In the genomic region with DNA sequence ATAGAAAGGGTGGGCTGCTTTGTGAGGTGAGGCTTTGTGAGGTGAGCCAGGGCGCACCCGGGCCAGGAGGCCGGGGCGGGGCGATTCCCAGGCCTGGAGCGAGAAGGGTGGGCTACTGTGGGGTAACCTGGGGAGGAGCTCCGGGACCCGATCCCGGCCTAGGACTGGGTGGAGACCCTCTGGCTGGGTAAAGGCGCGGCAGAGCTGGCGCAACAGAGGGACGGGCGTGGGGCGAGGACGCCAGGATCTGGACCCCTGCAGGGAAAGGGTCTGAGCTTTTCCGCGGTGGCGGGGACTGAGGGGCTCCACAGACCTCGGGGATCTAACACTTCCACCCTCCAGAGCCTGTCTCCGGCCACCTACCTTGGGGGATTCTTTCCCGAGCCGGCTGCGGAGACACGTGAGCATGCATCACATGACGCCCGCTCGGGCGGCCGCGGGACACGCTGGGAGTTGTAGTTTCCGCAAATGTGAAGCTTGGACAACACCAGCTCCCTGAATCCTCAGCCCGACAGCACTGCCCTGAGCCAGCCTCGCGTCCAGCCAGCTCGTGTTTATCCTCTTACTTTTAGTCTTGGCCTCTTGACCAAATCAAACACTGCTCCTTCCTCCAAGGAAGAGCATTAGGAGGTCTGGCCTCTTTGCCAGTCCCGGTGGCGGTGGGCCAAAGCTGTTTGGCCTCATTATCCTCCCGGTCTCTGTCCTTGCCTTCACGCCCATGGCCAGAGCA, we compare ENCODE assay signal across 8 cellular contexts. TPM values are rescaled to one million over a fixed set of nuclear protein-coding genes. Genes with fewer than 3 reads are reported as not detected.
A peak's percentile ranks its signal among the peaks of the same experiment; 100 is the strongest.
DNase-seq lines count a peak whose midpoint lies in the region; ATAC-seq and TF ChIP-seq lines count a peak whose summit lies in the region.

A gene with protein sequence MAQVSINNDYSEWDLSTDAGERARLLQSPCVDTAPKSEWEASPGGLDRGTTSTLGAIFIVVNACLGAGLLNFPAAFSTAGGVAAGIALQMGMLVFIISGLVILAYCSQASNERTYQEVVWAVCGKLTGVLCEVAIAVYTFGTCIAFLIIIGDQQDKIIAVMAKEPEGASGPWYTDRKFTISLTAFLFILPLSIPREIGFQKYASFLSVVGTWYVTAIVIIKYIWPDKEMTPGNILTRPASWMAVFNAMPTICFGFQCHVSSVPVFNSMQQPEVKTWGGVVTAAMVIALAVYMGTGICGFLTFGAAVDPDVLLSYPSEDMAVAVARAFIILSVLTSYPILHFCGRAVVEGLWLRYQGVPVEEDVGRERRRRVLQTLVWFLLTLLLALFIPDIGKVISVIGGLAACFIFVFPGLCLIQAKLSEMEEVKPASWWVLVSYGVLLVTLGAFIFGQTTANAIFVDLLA (minus strand): TSS at position 417 of the 730 bp plus-strand sequence. CDS start 4,644 bp downstream, outside the sequence.

- peak in 1 of 2 donors; percentile 31 for TF ChIP-seq RAD21 in liver (IDR thresholded peaks at IDR 0.05)

- H3K9ac ChIP-seq in liver (ENCODE audit: low read depth in 1 of 2, low read length in 2 of 2) = peak within 1 kb of the TSS; percentile 45 to 81

- ATAC-seq in GM18907 (IDR thresholded peaks at IDR 0.05; ENCODE audit: unreplicated experiment) = peak; percentile 99
- peak; percentile 98 for ATAC-seq in HG03139 (IDR thresholded peaks at IDR 0.05; ENCODE audit: unreplicated experiment)

- peak within 1 kb of the TSS; percentile 86 to 92 for H3K27ac ChIP-seq in liver (ENCODE audit: low read depth in 1 of 2, low read length in 2 of 2)

- H3K4me1 ChIP-seq in liver (ENCODE audit: control insufficient read depth in 4 of 4, insufficient read depth in 4 of 4, low read length in 3 of 4) = peaks cover 4 to 23% (median 18%) of the 10 kb centered on the region in 4 donors

- TF ChIP-seq CTCF in AG10803 (conservative IDR thresholded peaks at IDR 0.05; ENCODE audit: low read length) = no peak
- TF ChIP-seq CTCF in liver (IDR thresholded peaks at IDR 0.05; ENCODE audit: low read depth, low read length, missing input control) = no peak

- WGBS in liver = 2% methylated on average over 41 of the region's 41 CpGs

- H3K4me3 ChIP-seq in AG10803 (ENCODE audit: low read length) = peak within 1 kb of the TSS; percentile 98
- peak within 1 kb of the TSS; percentile 82 to 95 (median 87) for H3K4me3 ChIP-seq in liver (ENCODE audit: low read depth in 1 of 3, low read length in 3 of 3)

- no peaks in the 10 kb centered on the region for H3K27me3 ChIP-seq in liver (ENCODE audit: control insufficient read depth in 4 of 4, insufficient read depth in 4 of 4, low read length in 3 of 4)

- peak; percentile 78 for DNase-seq in AG10803 (ENCODE audit: low read depth)
- DNase-seq in NCI-H524 treated with DMSO at 0.1 percent for 48 hours (lab: John Stamatoyannopoulos, UW) = peak; percentile 10
- DNase-seq in activated CD4-positive, alpha-beta T cell treated with anti-CD3 and anti-CD28 coated beads, Interleukin-2, amount 50 U/mL, for 4 hours = peak; percentile 62 to 68
- peak; percentile 62 to 84 for DNase-seq in dermis microvascular lymphatic vessel endothelial cell (ENCODE audit: low read depth in 2 of 2)
- DNase-seq in stimulated activated CD4-positive, alpha-beta T cell treated with anti-CD3 and anti-CD28 coated beads, Interleukin-4, amount 100 ng/mL, for 1 hour = peak; percentile 76

- no peaks in the 10 kb centered on the region for H3K9me3 ChIP-seq in liver (ENCODE audit: control insufficient read depth in 4 of 4, low read length in 3 of 4)

- H3K36me3 ChIP-seq in liver (ENCODE audit: control insufficient read depth in 4 of 4, insufficient read depth in 3 of 4, low read depth in 1 of 4, low read length in 3 of 4) = peaks cover 0 to 5% (median 1%) of the 10 kb centered on the region in 4 donors

TF ChIP-seq in liver, 16 proteins besides CTCF, POLR2A, EP300 and RAD21:
- peak; percentile 25 for TF ChIP-seq YY1 (IDR thresholded peaks at IDR 0.05)
- TF ChIP-seq, protein P1, sequence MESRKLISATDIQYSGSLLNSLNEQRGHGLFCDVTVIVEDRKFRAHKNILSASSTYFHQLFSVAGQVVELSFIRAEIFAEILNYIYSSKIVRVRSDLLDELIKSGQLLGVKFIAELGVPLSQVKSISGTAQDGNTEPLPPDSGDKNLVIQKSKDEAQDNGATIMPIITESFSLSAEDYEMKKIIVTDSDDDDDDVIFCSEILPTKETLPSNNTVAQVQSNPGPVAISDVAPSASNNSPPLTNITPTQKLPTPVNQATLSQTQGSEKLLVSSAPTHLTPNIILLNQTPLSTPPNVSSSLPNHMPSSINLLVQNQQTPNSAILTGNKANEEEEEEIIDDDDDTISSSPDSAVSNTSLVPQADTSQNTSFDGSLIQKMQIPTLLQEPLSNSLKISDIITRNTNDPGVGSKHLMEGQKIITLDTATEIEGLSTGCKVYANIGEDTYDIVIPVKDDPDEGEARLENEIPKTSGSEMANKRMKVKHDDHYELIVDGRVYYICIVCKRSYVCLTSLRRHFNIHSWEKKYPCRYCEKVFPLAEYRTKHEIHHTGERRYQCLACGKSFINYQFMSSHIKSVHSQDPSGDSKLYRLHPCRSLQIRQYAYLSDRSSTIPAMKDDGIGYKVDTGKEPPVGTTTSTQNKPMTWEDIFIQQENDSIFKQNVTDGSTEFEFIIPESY (IDR thresholded peaks at IDR 0.05) = no peak
- peak; percentile 37 for TF ChIP-seq SP1 (IDR thresholded peaks at IDR 0.05)
- TF ChIP-seq JUND (IDR thresholded peaks at IDR 0.05) = no peak
- TF ChIP-seq RXRA (IDR thresholded peaks at IDR 0.05) = peak in 1 of 2 donors; percentile 15

RNA-seq across cellular contexts. Expression of the gene that starts here (rescaled TPM):
- total RNA-seq in dermis microvascular lymphatic vessel endothelial cell = 20.9 and 44.5 TPM in 2 replicates
- total RNA-seq in liver = 10 to 100 TPM; 11.3 to 18.7 TPM
- polyA plus RNA-seq in liver = 10 to 100 TPM in 1 of 2 donors, 1 to 10 TPM in 1; 7.9 to 10.6 TPM

Comparison
In these comparisons a context has a peak if more than half of its experiments do, and no peak if none do; other contexts are left out.
1. Peak in every context shown above with its lines: DNase-seq, ATAC-seq, H3K4me3 ChIP-seq and H3K27ac ChIP-seq.
2. DNase-seq: peak in every context shown above with its lines; median percentile 78 in AG10803; 76 in stimulated activated CD4-positive, alpha-beta T cell treated with anti-CD3 and anti-CD28 coated beads, Interleukin-4, amount 100 ng/mL, for 1 hour; 73 in dermis microvascular lymphatic vessel endothelial cell; 65 in activated CD4-positive, alpha-beta T cell treated with anti-CD3 and anti-CD28 coated beads, Interleukin-2, amount 50 U/mL, for 4 hours; 10 in NCI-H524 treated with DMSO at 0.1 percent for 48 hours.